ENCODE assay signal across 11 cellular contexts in genomic region chr11:63868399-63869064, GRCh38. TPM values are rescaled to one million over a fixed set of nuclear protein-coding genes. Genes with fewer than 3 reads are reported as not detected.
A peak's percentile ranks its signal among the peaks of the same experiment; 100 is the strongest.
DNase-seq lines count a peak whose midpoint lies in the region; ATAC-seq, FAIRE-seq and TF ChIP-seq lines count a peak whose summit lies in the region.
"Had no signal": no experiment of that assay in that cellular context is flagged by ENCODE, and none has a peak within 500 bp of the region (broad histone marks: within the 10 kb centered on the region; RNA-seq: fewer than 3 reads in every experiment).

No MANE protein-coding gene starts in this region.

- no peaks in the 10 kb centered on the region for H3K9me3 Mint-ChIP-seq in activated naive CD4-positive, alpha-beta T cell treated with anti-CD3 and anti-CD28 coated beads, Interleukin-2, amount 10 ng/mL, durations not matched to agents 7 days and 5 days
- no peaks in the 10 kb centered on the region for H3K9me3 Mint-ChIP-seq in WTC11
- H3K9me3 Mint-ChIP-seq: activated naive CD4-positive, alpha-beta T cell treated with anti-CD3 and anti-CD28 coated beads, Interleukin-2, amount 50 U/mL, for 72 hours had no signal

- no peak for TF ChIP-seq POLR2A in thyroid gland (IDR thresholded peaks at IDR 0.05)

- peaks cover 32% of the 10 kb centered on the region for H4K20me1 ChIP-seq in keratinocyte (ENCODE audit: control insufficient read depth, extremely low read depth, insufficient read depth, low read length)

- no peaks in the 10 kb centered on the region for H3K27me3 Mint-ChIP-seq in activated naive CD4-positive, alpha-beta T cell treated with anti-CD3 and anti-CD28 coated beads, Interleukin-2, amount 10 ng/mL, durations not matched to agents 7 days and 5 days
- no peaks in the 10 kb centered on the region for H3K27me3 Mint-ChIP-seq in WTC11 (ENCODE audit: low read depth)

- CTCF ChIA-PET in activated naive CD4-positive, alpha-beta T cell treated with anti-CD3 and anti-CD28 coated beads, Interleukin-2, amount 10 ng/mL, durations not matched to agents 7 days and 5 days (lab: Charles Lee): interaction anchor here (1.1 kb wide), 3 partner anchors 13 to 78 kb away, joined by 3 to 4 read pairs (median 4); no protein-coding TSS in a partner anchor
- CTCF ChIA-PET in WTC11 (lab: Charles Lee): interaction anchor here (1.9 kb wide), 1 partner anchor 77 kb away, joined by 7 read pairs; no protein-coding TSS in a partner anchor

- H3K36me3 Mint-ChIP-seq in activated naive CD4-positive, alpha-beta T cell treated with anti-CD3 and anti-CD28 coated beads, Interleukin-2, amount 10 ng/mL, durations not matched to agents 7 days and 5 days: peaks cover 48% of the 10 kb centered on the region
- H3K36me3 Mint-ChIP-seq in WTC11: no peaks in the 10 kb centered on the region

- POLR2A ChIA-PET in WTC11 (lab: Charles Lee): no interaction called here

- no peak for TF ChIP-seq CTCF in WTC11 (IDR thresholded peaks at IDR 0.05)
- TF ChIP-seq CTCF in keratinocyte (optimal IDR thresholded peaks at IDR 0.05 in 1 of 3, IDR thresholded peaks at IDR 0.05 in 1 of 3, conservative IDR thresholded peaks at IDR 0.05 in 1 of 3; ENCODE audit: extremely low read depth in 1 of 3, insufficient read depth in 2 of 3, low read length in 3 of 3): no peak
- TF ChIP-seq CTCF in thyroid gland (IDR thresholded peaks at IDR 0.05): no peak

- H3K4me1 Mint-ChIP-seq in activated naive CD4-positive, alpha-beta T cell treated with anti-CD3 and anti-CD28 coated beads, Interleukin-2, amount 10 ng/mL, durations not matched to agents 7 days and 5 days: peaks cover 85% of the 10 kb centered on the region
- peaks cover 71% of the 10 kb centered on the region for H3K4me1 Mint-ChIP-seq in WTC11

- H3K27ac Mint-ChIP-seq in activated naive CD4-positive, alpha-beta T cell treated with anti-CD3 and anti-CD28 coated beads, Interleukin-2, amount 10 ng/mL, durations not matched to agents 7 days and 5 days: peak overlapping the region; percentile 83
- peak overlapping the region; percentile 37 for H3K27ac Mint-ChIP-seq in WTC11

- no peak for DNase-seq in activated naive CD4-positive, alpha-beta T cell treated with anti-CD3 and anti-CD28 coated beads, Interleukin-2, amount 10 ng/mL, durations not matched to agents 7 days and 5 days
- DNase-seq in activated naive CD4-positive, alpha-beta T cell treated with Interleukin-2 at 50 U/mL for 16 hours: no peak
- DNase-seq in WTC11 (ENCODE audit: low spot score) (no peak), keratinocyte (ENCODE audit: low read depth, low spot score) (no peak), thyroid gland (no peak), NCI-H82 (lab: John Stamatoyannopoulos, UW) (no peak), NCI-H2107 treated with DMSO at 0.1 percent for 48 hours (lab: John Stamatoyannopoulos, UW; ENCODE audit: unreplicated experiment) (no peak), HPDE6-E6E7 (ENCODE audit: extremely low spot score) (no peak)
- DNase-seq: NCI-H1105 treated with DMSO at 0.1 percent for 48 hours, WERI-Rb-1 had no signal

- peaks cover 41% of the 10 kb centered on the region for H3K4me1 ChIP-seq in keratinocyte (ENCODE audit: control insufficient read depth, extremely low read depth, insufficient read depth, low read length)
- peaks cover 79 to 87% of the 10 kb centered on the region in 2 donors for H3K4me1 ChIP-seq in thyroid gland

- intact Hi-C loops in thyroid gland (cut with DNase I): no loop called here

- H3K36me3 ChIP-seq in keratinocyte (ENCODE audit: control insufficient read depth in 2 of 2, extremely low read depth in 1 of 2, insufficient read depth in 2 of 2, low read length in 2 of 2) (peaks cover 4 to 7% of the 10 kb centered on the region in 2 experiments), thyroid gland (no peaks in the 10 kb centered on the region)

- peak overlapping the region; percentile 0 for H3K27ac ChIP-seq in keratinocyte (ENCODE audit: control insufficient read depth, insufficient read depth, low read length)
- peak overlapping the region; percentile 61 to 73 (median 69) for H3K27ac ChIP-seq in thyroid gland
- H3K27ac ChIP-seq: WERI-Rb-1 had no signal

- H3K9me3 ChIP-seq in keratinocyte (ENCODE audit: control insufficient read depth, low read depth, low read length) (no peaks in the 10 kb centered on the region), thyroid gland (no peaks in the 10 kb centered on the region)

- H3K4me2 ChIP-seq in keratinocyte (ENCODE audit: control insufficient read depth, extremely low read depth, insufficient read depth, low read depth, low read length): peak overlapping the region; percentile 22

- 61 to 63% methylated on average over 9 of the region's 9 CpGs for WGBS in thyroid gland, 2 donors

- peaks cover 61% of the 10 kb centered on the region for H3K79me2 ChIP-seq in keratinocyte (ENCODE audit: control insufficient read depth, insufficient read depth, low read length)

- H3K9me1 ChIP-seq in keratinocyte (ENCODE audit: control insufficient read depth, extremely low read depth, insufficient read depth, low read length): peaks cover 12% of the 10 kb centered on the region

- FAIRE-seq in keratinocyte (lab: Jason Lieb, UNC): no peak

- no peaks in the 10 kb centered on the region for H3K27me3 ChIP-seq in keratinocyte (ENCODE audit: control insufficient read depth, extremely low read depth, insufficient read depth, low read length)
- no peaks in the 10 kb centered on the region for H3K27me3 ChIP-seq in thyroid gland

- H2AFZ ChIP-seq in keratinocyte (ENCODE audit: control insufficient read depth, low read length): no peak overlapping the region

- H3K4me3 ChIP-seq in keratinocyte (ENCODE audit: control insufficient read depth in 2 of 3, extremely low read depth in 1 of 3, insufficient read depth in 2 of 3, low read depth in 1 of 3, low read length in 3 of 3): no peak overlapping the region
- H3K4me3 ChIP-seq in thyroid gland (replicated peaks in 1 of 3): no peak overlapping the region

- H3K9ac ChIP-seq in keratinocyte (ENCODE audit: control insufficient read depth, extremely low read depth, insufficient read depth, low read length): peak overlapping the region; percentile 0

- dilution Hi-C loops in keratinocyte (cut with MboI; ENCODE audit: extremely low pct_ligation_motif_present, low sequenced_read_pairs): no loop called here

- ATAC-seq in WTC11: no peak
- ATAC-seq: activated naive CD4-positive, alpha-beta T cell treated with anti-CD3 and anti-CD28 coated beads, Interleukin-2, amount 50 U/mL, for 72 hours had no signal

- H3K4me3 Mint-ChIP-seq in activated naive CD4-positive, alpha-beta T cell treated with anti-CD3 and anti-CD28 coated beads, Interleukin-2, amount 10 ng/mL, durations not matched to agents 7 days and 5 days: no peak overlapping the region
- no peak overlapping the region for H3K4me3 Mint-ChIP-seq in WTC11

TF ChIP-seq in WTC11, 78 proteins besides CTCF, POLR2A, EP300 and RAD21 (continues in another document):
- TF ChIP-seq, protein P1, sequence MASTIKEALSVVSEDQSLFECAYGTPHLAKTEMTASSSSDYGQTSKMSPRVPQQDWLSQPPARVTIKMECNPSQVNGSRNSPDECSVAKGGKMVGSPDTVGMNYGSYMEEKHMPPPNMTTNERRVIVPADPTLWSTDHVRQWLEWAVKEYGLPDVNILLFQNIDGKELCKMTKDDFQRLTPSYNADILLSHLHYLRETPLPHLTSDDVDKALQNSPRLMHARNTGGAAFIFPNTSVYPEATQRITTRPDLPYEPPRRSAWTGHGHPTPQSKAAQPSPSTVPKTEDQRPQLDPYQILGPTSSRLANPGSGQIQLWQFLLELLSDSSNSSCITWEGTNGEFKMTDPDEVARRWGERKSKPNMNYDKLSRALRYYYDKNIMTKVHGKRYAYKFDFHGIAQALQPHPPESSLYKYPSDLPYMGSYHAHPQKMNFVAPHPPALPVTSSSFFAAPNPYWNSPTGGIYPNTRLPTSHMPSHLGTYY (CRISPR knock-in tag; IDR thresholded peaks at IDR 0.05): no peak
- TF ChIP-seq, protein P2, sequence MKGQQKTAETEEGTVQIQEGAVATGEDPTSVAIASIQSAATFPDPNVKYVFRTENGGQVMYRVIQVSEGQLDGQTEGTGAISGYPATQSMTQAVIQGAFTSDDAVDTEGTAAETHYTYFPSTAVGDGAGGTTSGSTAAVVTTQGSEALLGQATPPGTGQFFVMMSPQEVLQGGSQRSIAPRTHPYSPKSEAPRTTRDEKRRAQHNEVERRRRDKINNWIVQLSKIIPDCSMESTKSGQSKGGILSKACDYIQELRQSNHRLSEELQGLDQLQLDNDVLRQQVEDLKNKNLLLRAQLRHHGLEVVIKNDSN (CRISPR knock-in tag; IDR thresholded peaks at IDR 0.05): no peak

RNA-seq across cellular contexts. Expression of gene MARK2, which starts 29.6 kb away (rescaled TPM):
- total RNA-seq in WTC11 (2021) (50.8 to 57.4 TPM (median 51.4 TPM) in 3 replicates), thyroid gland (10 to 100 TPM; 28.2 to 57.7 (median 48.6) TPM)
- polyA plus RNA-seq in keratinocyte: 18.6 to 35.2 TPM (median 20.8 TPM) in 3 replicates
- polyA plus RNA-seq in keratinocyte (2011; ENCODE audit: low read depth): 27.1 TPM
- 24.1 and 28.4 TPM in 2 replicates for polyA plus RNA-seq in keratinocyte (2011; cell fraction: cytosol; rRNA removed)
- 39.0 and 42.8 TPM in 2 replicates for polyA plus RNA-seq in keratinocyte (2011; cell fraction: nucleus; rRNA removed)
- polyA plus RNA-seq in keratinocyte (2012; ENCODE audit: low replicate concordance): 21.5 and 31.4 TPM in 2 replicates
- 26.5 to 45.0 TPM (median 29.9 TPM) in 3 replicates for polyA minus RNA-seq in keratinocyte
- polyA minus RNA-seq in keratinocyte (2011; cell fraction: cytosol; rRNA and poly(A)+ RNA removed): 51.0 TPM
- polyA minus RNA-seq in keratinocyte (2011; cell fraction: nucleus; rRNA and poly(A)+ RNA removed): 37.9 and 42.1 TPM in 2 replicates

RNA-seq across cellular contexts. Expression of gene RCOR2, which starts 48.4 kb away (rescaled TPM):
- total RNA-seq in WTC11 (2021) (77.4 to 98.3 TPM (median 92.0 TPM) in 3 replicates), thyroid gland (under 1 TPM in 1 of 4 donors, not detected in 3; 0.24 TPM)
- polyA plus RNA-seq in keratinocyte: 0.35 to 0.62 TPM (median 0.46 TPM) in 3 replicates
- 0.15 TPM for polyA plus RNA-seq in keratinocyte (2011; ENCODE audit: low read depth)
- polyA plus RNA-seq in keratinocyte (2011; cell fraction: cytosol; rRNA removed): 0.22 and 0.44 TPM in 2 replicates
- polyA plus RNA-seq in keratinocyte (2011; cell fraction: nucleus; rRNA removed): 0.28 and 0.40 TPM in 2 replicates
- polyA plus RNA-seq in keratinocyte (2012; ENCODE audit: low replicate concordance): 0.07 and 0.47 TPM in 2 replicates
- 0.13 to 0.95 TPM (median 0.38 TPM) in 3 replicates for polyA minus RNA-seq in keratinocyte
- 0.96 TPM for polyA minus RNA-seq in keratinocyte (2011; cell fraction: cytosol; rRNA and poly(A)+ RNA removed)
- polyA minus RNA-seq in keratinocyte (2011; cell fraction: nucleus; rRNA and poly(A)+ RNA removed): not detected in 2 replicates

RNA-seq across cellular contexts. Expression of gene SPINDOC, which starts 55.3 kb away (rescaled TPM):
- total RNA-seq in WTC11 (2021) (93.8 to 108 TPM (median 106 TPM) in 3 replicates), thyroid gland (10 to 100 TPM in 2 of 4 donors, 1 to 10 TPM in 2; 7.4 to 12.6 (median 10.3) TPM)
- polyA plus RNA-seq in keratinocyte: 7.8 to 9.8 TPM (median 8.1 TPM) in 3 replicates
- polyA plus RNA-seq in keratinocyte (2011; ENCODE audit: low read depth): 1.9 TPM
- 4.3 and 10.1 TPM in 2 replicates for polyA plus RNA-seq in keratinocyte (2011; cell fraction: cytosol; rRNA removed)
- 8.5 and 9.3 TPM in 2 replicates for polyA plus RNA-seq in keratinocyte (2011; cell fraction: nucleus; rRNA removed)
- 6.6 and 11.2 TPM in 2 replicates for polyA plus RNA-seq in keratinocyte (2012; ENCODE audit: low replicate concordance)
- 4.4 to 9.3 TPM (median 4.6 TPM) in 3 replicates for polyA minus RNA-seq in keratinocyte
- 7.7 TPM for polyA minus RNA-seq in keratinocyte (2011; cell fraction: cytosol; rRNA and poly(A)+ RNA removed)
- polyA minus RNA-seq in keratinocyte (2011; cell fraction: nucleus; rRNA and poly(A)+ RNA removed): 3.3 and 5.1 TPM in 2 replicates

Comparison
In these comparisons a context has a peak if more than half of its experiments do, and no peak if none do; other contexts are left out.
1. RNA of gene RCOR2, which starts 48.4 kb away (total RNA-seq): 77.4 to 98.3 TPM in WTC11; 0.24 TPM in thyroid gland; every median in the first group is over 10 times any median in the second.